ENCODE assay signal across 21 cellular contexts in the genomic region with DNA sequence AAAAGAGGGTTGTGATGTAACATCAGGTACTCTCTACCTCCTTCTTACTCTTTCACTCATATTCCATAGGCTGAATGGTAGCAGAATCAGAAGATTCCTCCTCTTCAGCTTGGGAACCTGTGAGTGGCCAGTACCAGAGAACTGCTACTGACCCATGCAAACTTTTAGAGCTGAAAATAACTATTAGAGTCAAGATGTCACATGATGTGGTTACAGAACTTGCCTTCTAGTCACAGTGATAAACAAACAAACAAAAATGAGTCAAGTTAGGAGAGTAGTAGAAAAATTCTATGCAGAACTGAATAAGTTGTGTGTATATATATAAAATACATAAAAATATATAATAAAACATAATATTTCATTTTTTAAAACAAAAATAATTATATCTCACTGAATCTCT. TPM values are rescaled to one million over a fixed set of nuclear protein-coding genes. Genes with fewer than 3 reads are reported as not detected.
DNase-seq lines count a peak whose midpoint lies in the region; ATAC-seq, FAIRE-seq and TF ChIP-seq lines count a peak whose summit lies in the region.
"Had no signal": no experiment of that assay in that cellular context is flagged by ENCODE, and none has a peak within 500 bp of the region (broad histone marks: within the 10 kb centered on the region; RNA-seq: fewer than 3 reads in every experiment).

No MANE protein-coding gene starts in this region.

- H3K4me3 ChIP-seq in GM12878, result no peak overlapping the region
- no peak overlapping the region for H3K4me3 ChIP-seq in adrenal gland
- no peak overlapping the region for H3K4me3 ChIP-seq in lower lobe of right lung
- H3K4me3 ChIP-seq: upper lobe of left lung had no signal

- TF ChIP-seq EP300 in GM12878 (IDR thresholded peaks at IDR 0.05; ENCODE audit: borderline replicate concordance in 1 of 2, control insufficient read depth in 1 of 2, low read depth in 2 of 2, low read length in 2 of 2), result no peak

- RAD21 ChIA-PET in GM12878 (lab: Charles Lee; ENCODE audit: unreplicated experiment), result interaction anchor here (0.9 to 3.6 kb wide), 6 partner anchors 10 to 83 kb away, joined by 3 to 36 read pairs (median 4); no protein-coding TSS in a partner anchor

- TF ChIP-seq POLR2A in GM12878 (IDR thresholded peaks at IDR 0.05; ENCODE audit: low read depth, low read length) (no peak), adrenal gland (IDR thresholded peaks at IDR 0.05) (no peak)

- H4K20me1 ChIP-seq in GM12878 (ENCODE audit: control insufficient read depth, insufficient read depth), result no peaks in the 10 kb centered on the region

- H3K27me3 ChIP-seq in GM12878 (replicated peaks in 1 of 2; ENCODE audit: control insufficient read depth in 2 of 2, insufficient read depth in 2 of 2, low read length in 1 of 2) (no peaks in the 10 kb centered on the region), adrenal gland (no peaks in the 10 kb centered on the region), lower lobe of right lung (ENCODE audit: low read depth) (no peaks in the 10 kb centered on the region)
- H3K27me3 ChIP-seq: upper lobe of left lung had no signal

- H3K9ac ChIP-seq in GM12878 (ENCODE audit: control insufficient read depth, insufficient read depth, low read length), result no peak overlapping the region

- H3K4me1 ChIP-seq in GM12878 (ENCODE audit: control insufficient read depth, insufficient read depth, low read length), result peaks cover 23% of the 10 kb centered on the region
- peaks cover 0 to 13% of the 10 kb centered on the region in 2 donors for H3K4me1 ChIP-seq in adrenal gland (replicated peaks in 1 of 2)
- peaks cover 14% of the 10 kb centered on the region for H3K4me1 ChIP-seq in lower lobe of right lung
- H3K4me1 ChIP-seq: upper lobe of left lung had no signal

- H3K4me2 ChIP-seq in GM12878 (ENCODE audit: control insufficient read depth, insufficient read depth), result no peak overlapping the region

- H3K36me3 ChIP-seq in GM12878 (ENCODE audit: control insufficient read depth in 2 of 2, insufficient read depth in 2 of 2, low read length in 1 of 2), result no peaks in the 10 kb centered on the region
- H3K36me3 ChIP-seq in adrenal gland (replicated peaks in 1 of 2), result no peaks in the 10 kb centered on the region
- H3K36me3 ChIP-seq in lower lobe of right lung, result no peaks in the 10 kb centered on the region
- H3K36me3 ChIP-seq: upper lobe of left lung had no signal

- ATAC-seq in GM18517 (IDR thresholded peaks at IDR 0.05; ENCODE audit: unreplicated experiment) (peak; percentile 34), GM21381 (IDR thresholded peaks at IDR 0.05; ENCODE audit: unreplicated experiment) (peak; percentile 33), HG02981 (IDR thresholded peaks at IDR 0.05; ENCODE audit: unreplicated experiment) (peak; percentile 39), GM12878 (no peak), lower lobe of right lung (no peak)
- ATAC-seq: activated CD8-positive, alpha-beta T cell treated with anti-CD3 and anti-CD28 coated beads, Interleukin-2, amount 10 ng/mL, durations not matched to agents 7 days and 5 days; left lobe of liver had no signal

- POLR2A ChIA-PET in GM12878 (lab: Charles Lee), result interaction anchor here (0.8 to 2.1 kb wide), 8 partner anchors 10 to 51 kb away, joined by 3 to 18 read pairs (median 4); no protein-coding TSS in a partner anchor

- TF ChIP-seq RAD21 in GM12878 (IDR thresholded peaks at IDR 0.05; ENCODE audit: insufficient read depth, low read depth, low read length), result no peak

- H3K79me2 ChIP-seq in GM12878 (ENCODE audit: control insufficient read depth, insufficient read depth, low read length), result no peaks in the 10 kb centered on the region

- BruUV-seq in GM12878 (replicated peaks; lab: Mats Ljungman, UMichigan), result no TSS peak

- H2AFZ ChIP-seq in GM12878 (ENCODE audit: control insufficient read depth, low read depth, low read length), result no peak overlapping the region

- CTCF ChIA-PET in GM12878 (lab: Yijun Ruan, JAX), result interaction anchor here (1.0 to 3.5 kb wide), 6 partner anchors 10 to 47 kb away, joined by 3 to 35 read pairs (median 4); no protein-coding TSS in a partner anchor

- no peak overlapping the region for H3K27ac ChIP-seq in GM12878 (ENCODE audit: control insufficient read depth, insufficient read depth)
- no peak overlapping the region for H3K27ac ChIP-seq in adrenal gland
- H3K27ac ChIP-seq in lower lobe of right lung, result no peak overlapping the region
- H3K27ac ChIP-seq: upper lobe of left lung had no signal

- in situ Hi-C loops in GM12878 (cut with MboI), result no loop called here

- DNase-seq in GM12878 (ENCODE audit: low read depth, low spot score), result no peak
- no peak for DNase-seq in adrenal gland
- no peak for DNase-seq in lower lobe of right lung
- no peak for DNase-seq in stimulated activated naive CD4-positive, alpha-beta T cell treated with Interleukin-2 at 50 U/mL for 16 hours (lab: John Stamatoyannopoulos, UW)
- DNase-seq in Ammon's horn (ENCODE audit: low spot score), result no peak
- DNase-seq: activated CD8-positive, alpha-beta T cell treated with anti-CD3 and anti-CD28 coated beads, Interleukin-2, amount 10 ng/mL, durations not matched to agents 7 days and 5 days; CD8-positive, alpha-beta memory T cell; endodermal cell; foreskin fibroblast; H7; NCI-H2081 treated with DMSO at 0.1 percent for 48 hours; NCI-H748 treated with DMSO at 0.1 percent for 48 hours; stimulated activated CD4-positive, alpha-beta T cell treated with anti-CD3 and anti-CD28 coated beads, Interleukin-4, amount 100 ng/mL, for 4 hours; upper lobe of left lung had no signal

- FAIRE-seq in GM12878 (lab: Jason Lieb, UNC), result no peak

- intact Hi-C loops in GM12878 (cut with micrococcal nuclease; ENCODE audit: unreplicated experiment) (no loop called here), adrenal gland (cut with DNase I) (no loop called here), lower lobe of right lung (cut with DNase I) (no loop called here)

- SMC1A ChIA-PET in GM12878 (lab: Charles Lee; ENCODE audit: uncharacterized antibody, unreplicated experiment), result interaction anchor here (0.6 to 3.6 kb wide), 12 partner anchors 11 to 523 kb away, joined by 3 to 57 read pairs (median 6); no protein-coding TSS in a partner anchor

- TF ChIP-seq CTCF in GM12878 (IDR thresholded peaks at IDR 0.05 in 2 of 3, conservative IDR thresholded peaks at IDR 0.05 in 1 of 3; ENCODE audit: control insufficient read depth in 2 of 3, extremely low read depth in 1 of 3, insufficient read depth in 1 of 3, low read depth in 3 of 3, low read length in 3 of 3), result no peak
- TF ChIP-seq CTCF in adrenal gland (IDR thresholded peaks at IDR 0.05), result no peak
- no peak for TF ChIP-seq CTCF in lower lobe of right lung (IDR thresholded peaks at IDR 0.05)

- H3K9me3 ChIP-seq in GM12878 (replicated peaks; ENCODE audit: control insufficient read depth, insufficient read depth, low read length) (no peaks in the 10 kb centered on the region; the same call in 2 of the 3 replicates), adrenal gland (replicated peaks in 1 of 3) (no peaks in the 10 kb centered on the region), lower lobe of right lung (no peaks in the 10 kb centered on the region)
- H3K9me3 ChIP-seq: upper lobe of left lung had no signal

TF ChIP-seq in GM12878, 131 proteins besides CTCF, POLR2A, EP300 and RAD21:
- TF ChIP-seq HDAC6 (IDR thresholded peaks at IDR 0.05; ENCODE audit: unreplicated experiment) (no peak), BHLHE40 (IDR thresholded peaks at IDR 0.05; ENCODE audit: borderline replicate concordance in 1 of 2, low read depth in 2 of 2, low read length in 1 of 2) (0 out of 4 replicates have a peak, but pooled peaks have one; percentile 11 to 37), TAF1 (IDR thresholded peaks at IDR 0.05; ENCODE audit: borderline replicate concordance, low read depth, low read length) (no peak), RAD51 (IDR thresholded peaks at IDR 0.05) (peak; percentile 61), ZBED1 (IDR thresholded peaks at IDR 0.05; ENCODE audit: borderline replicate concordance) (no peak)

RNA-seq across cellular contexts. Expression of a gene that starts 47.6 kb away (rescaled TPM):
- total RNA-seq in GM12878 (2013; cell fraction: nucleolus; rRNA removed), result 1,986 and 2,133 TPM in 2 replicates
- total RNA-seq in GM12878 (2014; rRNA removed) (43.7 and 68.1 TPM in 2 replicates), GM12878 (2014; rRNA removed; fragmentation: Illumina TruSeq; extraction: Trizol) (61.3 and 76.2 TPM in 2 replicates), GM12878 (2021) (38.5 and 45.8 TPM in 2 replicates), adrenal gland (10 to 100 TPM in 5 of 8 donors, 1 to 10 TPM in 3; 2.7 to 69.3 (median 15.4) TPM), lower lobe of right lung (16.3 TPM)
- polyA plus RNA-seq in GM12878 (2011; ENCODE audit: low read depth), result 60.0 TPM
- polyA plus RNA-seq in GM12878 (2011; rRNA removed) (882 and 1,502 TPM in 2 replicates), GM12878 (2014; fragmentation: Illumina TruSeq; extraction: Trizol) (48.2 and 72.9 TPM in 2 replicates), GM12878 (2014; fragmentation: Nextera tagmentation; extraction: Ambion mirVana) (10 to 100 TPM; 50.8 to 52.2 TPM), GM12878 (2014; rRNA removed) (26.6 and 38.0 TPM in 2 replicates), GM12878 (2016; fragmentation: Nextera tagmentation; extraction: Ambion mirVana) (10 to 100 TPM; 20.7 to 21.3 TPM), adrenal gland (100 to 1,000 TPM in 1 of 3 donors, 1 to 10 TPM in 2; 5.2 to 124 (median 6.0) TPM)
- polyA plus RNA-seq in GM12878 (2011; cell fraction: cytosol; rRNA removed), result 230 and 358 TPM in 2 replicates
- polyA plus RNA-seq in GM12878 (2011; cell fraction: nucleus; rRNA removed), result 346 and 598 TPM in 2 replicates
- 92.1 and 280 TPM in 2 replicates for polyA plus RNA-seq in GM12878 (2012)
- polyA minus RNA-seq in GM12878 (2011; rRNA and poly(A)+ RNA removed), result 283 and 396 TPM in 2 replicates
- polyA minus RNA-seq in GM12878 (2011; cell fraction: cytosol; rRNA and poly(A)+ RNA removed), result 140 and 173 TPM in 2 replicates
- polyA minus RNA-seq in GM12878 (2011; cell fraction: nucleus; rRNA and poly(A)+ RNA removed), result 1,153 and 1,417 TPM in 2 replicates
- total RNA-seq: Daoy, endodermal cell, H7, osteocyte had no signal
- polyA plus RNA-seq: AG04450 had no signal

Comparison
In these comparisons a context has a peak if more than half of its experiments do, and no peak if none do; other contexts are left out.
1. ATAC-seq: peak in GM18517 (single experiment), GM21381 (single experiment) and HG02981 (single experiment); none in GM12878 (single experiment) and lower lobe of right lung (0 of 2).